15 cellular contexts compared by ENCODE assay signal in the genomic region with DNA sequence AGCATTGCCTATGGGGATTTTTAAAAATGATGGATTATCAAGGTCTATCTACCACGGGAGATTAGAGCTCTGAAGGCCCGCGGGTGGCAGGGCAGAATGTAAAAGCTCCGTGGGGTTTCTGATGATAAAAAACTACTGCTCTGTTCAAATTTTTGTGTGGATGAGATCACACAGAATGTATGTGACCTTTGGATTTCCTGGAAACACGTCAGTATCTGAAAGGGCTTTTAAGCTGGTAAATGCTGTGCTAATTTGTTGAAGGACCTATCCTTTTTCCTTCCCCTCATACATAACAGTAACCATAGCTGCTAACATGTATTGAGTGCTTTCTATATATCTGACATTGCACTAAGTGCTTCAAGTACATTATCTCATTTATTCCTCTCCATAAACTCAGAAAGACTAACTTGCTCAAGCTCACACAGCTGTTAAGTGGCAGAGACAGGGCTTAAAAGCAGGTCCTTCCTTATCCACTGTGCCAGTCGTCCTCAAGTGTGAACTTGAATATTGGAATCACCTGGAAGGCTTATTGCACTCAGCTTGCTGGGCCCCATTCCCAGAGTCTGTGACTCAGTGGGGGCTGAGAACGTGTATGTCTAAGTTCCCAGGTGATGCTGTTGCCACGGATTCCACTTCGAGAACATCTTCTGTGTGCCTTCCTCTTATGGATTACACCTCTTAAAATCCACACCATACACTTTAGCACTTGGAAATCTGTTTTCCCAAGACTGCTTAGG. TPM values are rescaled to one million over a fixed set of nuclear protein-coding genes. Genes with fewer than 3 reads are reported as not detected.
DNase-seq lines count a peak whose midpoint lies in the region; ATAC-seq and TF ChIP-seq lines count a peak whose summit lies in the region.
"Had no signal": no experiment of that assay in that cellular context is flagged by ENCODE, and none has a peak within 500 bp of the region (broad histone marks: within the 10 kb centered on the region; RNA-seq: fewer than 3 reads in every experiment).

No MANE protein-coding gene starts in this region.

- peaks cover 34% of the 10 kb centered on the region for H3K27me3 Mint-ChIP-seq in activated CD4-positive, alpha-beta T cell treated with anti-CD3 and anti-CD28 coated beads, Interleukin-2, amount 10 ng/mL, durations not matched to agents 24 days and 14 days
- peaks cover 48% of the 10 kb centered on the region for H3K27me3 Mint-ChIP-seq in nephron progenitor cell (ENCODE audit: low read depth, poor library complexity)

- no peak for ATAC-seq in HG03571 (IDR thresholded peaks at IDR 0.05; ENCODE audit: unreplicated experiment)
- ATAC-seq: activated CD8-positive, alpha-beta memory T cell treated with anti-CD3 and anti-CD28 coated beads, Interleukin-2, amount 10 ng/mL, durations not matched to agents 7 days and 5 days; pancreas had no signal

- DNase-seq in activated CD4-positive, alpha-beta T cell treated with anti-CD3 and anti-CD28 coated beads, Interleukin-2, amount 10 ng/mL, durations not matched to agents 24 days and 14 days: no peak
- no peak for DNase-seq in activated CD4-positive, alpha-beta T cell treated with anti-CD3 and anti-CD28 coated beads, Interleukin-2, amount 50 U/mL, for 48 hours
- peak; percentile 28 for DNase-seq in NCI-H1436 treated with DMSO at 0.1 percent for 48 hours (lab: John Stamatoyannopoulos, UW)
- peak; percentile 68 for DNase-seq in dermis blood vessel endothelial cell
- no peak for DNase-seq in nephron progenitor cell
- no peak for DNase-seq in stimulated activated CD4-positive, alpha-beta T cell treated with anti-CD3 and anti-CD28 coated beads, Interleukin-4, amount 100 ng/mL, for 24 hours
- DNase-seq in substantia nigra (lab: John Stamatoyannopoulos, UW): no peak
- DNase-seq: activated CD8-positive, alpha-beta memory T cell treated with anti-CD3 and anti-CD28 coated beads, Interleukin-2, amount 10 ng/mL, durations not matched to agents 7 days and 5 days; anterior cingulate cortex; effector CD8-positive, alpha-beta T cell; NCI-H1092 treated with DMSO at 0.1 percent for 48 hours; NCI-H510A; pancreas; PC-9 had no signal

- TF ChIP-seq CTCF in nephron progenitor cell (IDR thresholded peaks at IDR 0.05): no peak

- no peak overlapping the region for H3K27ac ChIP-seq in substantia nigra (ENCODE audit: low read depth, low read length, poor library complexity, severe bottlenecking)

- H3K4me1 Mint-ChIP-seq in activated CD4-positive, alpha-beta T cell treated with anti-CD3 and anti-CD28 coated beads, Interleukin-2, amount 10 ng/mL, durations not matched to agents 24 days and 14 days: peaks cover 38% of the 10 kb centered on the region
- H3K4me1 Mint-ChIP-seq in nephron progenitor cell: peaks cover 23% of the 10 kb centered on the region

- intact Hi-C loops in activated CD4-positive, alpha-beta T cell treated with anti-CD3 and anti-CD28 coated beads, Interleukin-2, amount 10 ng/mL, durations not matched to agents 24 days and 14 days (cut with micrococcal nuclease): loop anchor here (10.0 kb wide), 1 partner anchor 620 kb away; no protein-coding TSS in a partner anchor

- H3K27ac Mint-ChIP-seq in activated CD4-positive, alpha-beta T cell treated with anti-CD3 and anti-CD28 coated beads, Interleukin-2, amount 10 ng/mL, durations not matched to agents 24 days and 14 days: peak overlapping the region; percentile 19
- H3K27ac Mint-ChIP-seq in nephron progenitor cell: no peak overlapping the region
- H3K27ac Mint-ChIP-seq: activated CD8-positive, alpha-beta memory T cell treated with anti-CD3 and anti-CD28 coated beads, Interleukin-2, amount 10 ng/mL, durations not matched to agents 7 days and 5 days had no signal

- H3K36me3 Mint-ChIP-seq in activated CD4-positive, alpha-beta T cell treated with anti-CD3 and anti-CD28 coated beads, Interleukin-2, amount 10 ng/mL, durations not matched to agents 24 days and 14 days (ENCODE audit: low read depth): peaks cover 7% of the 10 kb centered on the region
- H3K36me3 Mint-ChIP-seq in nephron progenitor cell (ENCODE audit: low read depth): peaks cover 6% of the 10 kb centered on the region
- H3K36me3 Mint-ChIP-seq: activated CD8-positive, alpha-beta memory T cell treated with anti-CD3 and anti-CD28 coated beads, Interleukin-2, amount 10 ng/mL, durations not matched to agents 7 days and 5 days had no signal

- peak overlapping the region; percentile 52 for H3K4me3 Mint-ChIP-seq in activated CD4-positive, alpha-beta T cell treated with anti-CD3 and anti-CD28 coated beads, Interleukin-2, amount 10 ng/mL, durations not matched to agents 24 days and 14 days
- H3K4me3 Mint-ChIP-seq in nephron progenitor cell: peak overlapping the region; percentile 63

- no peaks in the 10 kb centered on the region for H3K9me3 Mint-ChIP-seq in activated CD4-positive, alpha-beta T cell treated with anti-CD3 and anti-CD28 coated beads, Interleukin-2, amount 10 ng/mL, durations not matched to agents 24 days and 14 days
- no peaks in the 10 kb centered on the region for H3K9me3 Mint-ChIP-seq in nephron progenitor cell

RNA-seq across cellular contexts. Expression of gene TMEM242, which starts 1.9 kb away (rescaled TPM):
- total RNA-seq in activated CD4-positive, alpha-beta T cell treated with anti-CD3 and anti-CD28 coated beads, Interleukin-2, amount 10 ng/mL, durations not matched to agents 24 days and 14 days: 10.1 and 10.7 TPM in 2 replicates
- total RNA-seq in dermis blood vessel endothelial cell: 6.2 and 7.5 TPM in 2 replicates

RNA-seq across cellular contexts. Expression of gene ZDHHC14, which starts 55.8 kb away (rescaled TPM):
- 13.2 and 14.1 TPM in 2 replicates for total RNA-seq in activated CD4-positive, alpha-beta T cell treated with anti-CD3 and anti-CD28 coated beads, Interleukin-2, amount 10 ng/mL, durations not matched to agents 24 days and 14 days
- total RNA-seq in dermis blood vessel endothelial cell: 24.1 and 32.8 TPM in 2 replicates

Comparison
In these comparisons a context has a peak if more than half of its experiments do, and no peak if none do; other contexts are left out.
1. DNase-seq: peak in NCI-H1436 treated with DMSO at 0.1 percent for 48 hours (single experiment) and dermis blood vessel endothelial cell (single experiment); none in activated CD4-positive, alpha-beta T cell treated with anti-CD3 and anti-CD28 coated beads, Interleukin-2, amount 10 ng/mL, durations not matched to agents 24 days and 14 days (single experiment), activated CD4-positive, alpha-beta T cell treated with anti-CD3 and anti-CD28 coated beads, Interleukin-2, amount 50 U/mL, for 48 hours (0 of 2), nephron progenitor cell (single experiment), stimulated activated CD4-positive, alpha-beta T cell treated with anti-CD3 and anti-CD28 coated beads, Interleukin-4, amount 100 ng/mL, for 24 hours (single experiment) and substantia nigra (0 of 49).